17 cellular contexts compared by ENCODE assay signal in the genomic region with DNA sequence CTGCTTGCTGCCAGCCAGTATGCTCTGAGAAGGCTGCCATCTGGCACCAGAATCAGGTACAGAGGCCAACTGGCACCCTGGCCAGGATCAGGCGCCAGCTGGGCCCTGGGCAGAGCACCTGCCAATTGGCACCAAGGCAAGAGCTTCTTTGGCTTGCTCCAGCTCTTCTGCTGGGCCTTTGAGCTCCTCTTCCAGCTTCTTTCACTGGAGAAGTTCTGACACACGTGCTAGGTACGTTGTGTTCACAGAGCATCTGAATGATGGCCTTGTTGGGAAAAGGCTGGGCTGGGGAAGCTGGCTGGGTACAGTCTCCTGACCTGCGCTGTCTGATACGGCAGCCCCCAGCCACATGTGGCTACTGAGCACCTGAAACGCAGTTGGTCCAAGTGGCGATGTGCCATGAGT. TPM values are rescaled to one million over a fixed set of nuclear protein-coding genes. Genes with fewer than 3 reads are reported as not detected.
DNase-seq lines count a peak whose midpoint lies in the region; ATAC-seq and TF ChIP-seq lines count a peak whose summit lies in the region.
"Had no signal": no experiment of that assay in that cellular context is flagged by ENCODE, and none has a peak within 500 bp of the region (broad histone marks: within the 10 kb centered on the region; RNA-seq: fewer than 3 reads in every experiment).

No MANE protein-coding gene starts in this region.

- H3K9me3 Mint-ChIP-seq in Calu3 (ENCODE audit: low read depth, unreplicated experiment) = no peaks in the 10 kb centered on the region
- H3K9me3 Mint-ChIP-seq: activated CD8-positive, alpha-beta T cell treated with anti-CD3 and anti-CD28 coated beads for 36 hours; neural crest cell had no signal

- H3K27ac ChIP-seq in C4-2B = peak overlapping the region; percentile 85
- H3K27ac ChIP-seq in heart left ventricle = peak overlapping the region in 9 of 12 donors; percentile 16 to 67 (median 58)
- no peak overlapping the region for H3K27ac ChIP-seq in tibial nerve

- H3K36me3 Mint-ChIP-seq in Calu3 (ENCODE audit: insufficient read depth, unreplicated experiment) = no peaks in the 10 kb centered on the region

- H3K4me3 ChIP-seq in heart left ventricle (no peak overlapping the region), tibial nerve (no peak overlapping the region)

- 49 to 59% (median 51%) methylated on average over 7 of the region's 7 CpGs for WGBS in heart left ventricle, 4 donors
- WGBS in tibial nerve, 2 donors = 76 to 86% methylated on average over 7 of the region's 7 CpGs

- H3K9me3 ChIP-seq in heart left ventricle = no peaks in the 10 kb centered on the region
- H3K9me3 ChIP-seq in tibial nerve = no peaks in the 10 kb centered on the region

- intact Hi-C loops in heart left ventricle (cut with DNase I) (loop anchor here in 6 of 10 donors (2.0 to 10.0 kb wide), 9 partner anchors 16 to 824 kb away; a partner anchor contains a TSS), Calu3 (cut with micrococcal nuclease; ENCODE audit: unreplicated experiment) (no loop called here)

- TF ChIP-seq CTCF in C4-2B (conservative IDR thresholded peaks at IDR 0.05) (no peak), heart left ventricle (IDR thresholded peaks at IDR 0.05) (no peak), tibial nerve (IDR thresholded peaks at IDR 0.05) (no peak), Calu3 (IDR thresholded peaks at IDR 0.05; ENCODE audit: unreplicated experiment) (no peak)

- DNase-seq in SHP77 treated with DMSO at 0.1 percent for 48 hours (lab: John Stamatoyannopoulos, UW) (peak; percentile 33), heart left ventricle (peak; percentile 75 to 87 (median 82)), pons (ENCODE audit: low spot score) (peak; percentile 71), tibial nerve (ENCODE audit: low spot score in 2 of 2) (no peak), T1000 (lab: John Stamatoyannopoulos, UW) (no peak), Calu3 (no peak), HPDE6-E6E7 (ENCODE audit: extremely low spot score) (no peak)
- DNase-seq: activated CD8-positive, alpha-beta T cell treated with anti-CD3 and anti-CD28 coated beads for 36 hours; activated effector memory CD4-positive, alpha-beta T cell treated with anti-CD3 and anti-CD28 coated beads, Interleukin-2, amount 50 U/mL, for 16 hours; DMS79; NCI-H69; T-helper 9 cell; trophoblast cell had no signal

- ATAC-seq in heart left ventricle = peak; percentile 92 to 96 (median 95)
- ATAC-seq: activated CD8-positive, alpha-beta T cell treated with anti-CD3 and anti-CD28 coated beads for 36 hours had no signal

- no TSS peak for BruUV-seq in Calu3 (replicated peaks; lab: Mats Ljungman, UMichigan)

- no peaks in the 10 kb centered on the region for H3K4me1 Mint-ChIP-seq in Calu3 (ENCODE audit: low read depth, unreplicated experiment)
- H3K4me1 Mint-ChIP-seq: neural crest cell had no signal

- CTCF ChIA-PET in Calu3 (lab: Charles Lee) = no interaction called here

- TF ChIP-seq EP300 in tibial nerve (IDR thresholded peaks at IDR 0.05) = no peak

- H3K4me1 ChIP-seq in heart left ventricle (peaks cover 0 to 17% (median 5%) of the 10 kb centered on the region in 12 donors), tibial nerve (no peaks in the 10 kb centered on the region)

- H3K27me3 Mint-ChIP-seq in Calu3 (ENCODE audit: unreplicated experiment) = peaks cover 66% of the 10 kb centered on the region
- H3K27me3 Mint-ChIP-seq: activated CD8-positive, alpha-beta T cell treated with anti-CD3 and anti-CD28 coated beads for 36 hours had no signal

- H3K4me3 Mint-ChIP-seq in Calu3 (ENCODE audit: low read depth, unreplicated experiment) = no peak overlapping the region
- H3K4me3 Mint-ChIP-seq: activated CD8-positive, alpha-beta T cell treated with anti-CD3 and anti-CD28 coated beads for 36 hours; neural crest cell had no signal

- TF ChIP-seq POLR2A in heart left ventricle (IDR thresholded peaks at IDR 0.05) (no peak), tibial nerve (IDR thresholded peaks at IDR 0.05) (no peak)

- no peaks in the 10 kb centered on the region for H3K36me3 ChIP-seq in heart left ventricle
- no peaks in the 10 kb centered on the region for H3K36me3 ChIP-seq in tibial nerve

- H3K27me3 ChIP-seq in heart left ventricle (no peaks in the 10 kb centered on the region), tibial nerve (no peaks in the 10 kb centered on the region)

- no peak overlapping the region for H3K27ac Mint-ChIP-seq in Calu3 (ENCODE audit: unreplicated experiment)
- H3K27ac Mint-ChIP-seq: activated CD8-positive, alpha-beta T cell treated with anti-CD3 and anti-CD28 coated beads for 36 hours had no signal

RNA-seq across cellular contexts. Expression of a gene that starts 31.7 kb away (rescaled TPM):
- under 1 TPM in 1 of 9 donors, not detected in 8; 0.16 TPM for total RNA-seq in heart left ventricle
- polyA plus RNA-seq in heart left ventricle = not detected
- not detected for total RNA-seq in tibial nerve
- total RNA-seq in Calu3 (2022) = not detected in 2 replicates
- total RNA-seq: activated CD8-positive, alpha-beta T cell treated with anti-CD3 and anti-CD28 coated beads for 36 hours; glomerular endothelial cell; lower leg skin; neural crest cell had no signal

Comparison
In these comparisons a context has a peak if more than half of its experiments do, and no peak if none do; other contexts are left out.
1. H3K27ac ChIP-seq: peak in C4-2B (single experiment) and heart left ventricle (9 of 12); none in tibial nerve (0 of 4).
2. DNase-seq: peak in SHP77 treated with DMSO at 0.1 percent for 48 hours (single experiment), heart left ventricle (5 of 5) and pons (single experiment); none in tibial nerve (0 of 2), T1000 (single experiment), Calu3 (single experiment) and HPDE6-E6E7 (single experiment).